In genomic region chr15:42461261-42461660, GRCh38 we compare ENCODE assay signal across 1 cellular context.
TF ChIP-seq lines count a peak whose summit lies in the region.

No MANE protein-coding gene starts in this region.

TF ChIP-seq in GM23338, 12 proteins besides CTCF, POLR2A, EP300 and RAD21 (continued from another document):
- no peak for TF ChIP-seq ZNF462 (CRISPR knock-in tag; IDR thresholded peaks at IDR 0.05)
- TF ChIP-seq REST (IDR thresholded peaks at IDR 0.05; ENCODE audit: unreplicated experiment) = no peak
- no peak for TF ChIP-seq NANOG (IDR thresholded peaks at IDR 0.05; ENCODE audit: borderline replicate concordance)
- no peak for TF ChIP-seq POLR2AphosphoS5 (IDR thresholded peaks at IDR 0.05; ENCODE audit: low read depth)
- TF ChIP-seq EZH2 (IDR thresholded peaks at IDR 0.05; ENCODE audit: low read depth, unreplicated experiment) = no peak
